In the genomic region with DNA sequence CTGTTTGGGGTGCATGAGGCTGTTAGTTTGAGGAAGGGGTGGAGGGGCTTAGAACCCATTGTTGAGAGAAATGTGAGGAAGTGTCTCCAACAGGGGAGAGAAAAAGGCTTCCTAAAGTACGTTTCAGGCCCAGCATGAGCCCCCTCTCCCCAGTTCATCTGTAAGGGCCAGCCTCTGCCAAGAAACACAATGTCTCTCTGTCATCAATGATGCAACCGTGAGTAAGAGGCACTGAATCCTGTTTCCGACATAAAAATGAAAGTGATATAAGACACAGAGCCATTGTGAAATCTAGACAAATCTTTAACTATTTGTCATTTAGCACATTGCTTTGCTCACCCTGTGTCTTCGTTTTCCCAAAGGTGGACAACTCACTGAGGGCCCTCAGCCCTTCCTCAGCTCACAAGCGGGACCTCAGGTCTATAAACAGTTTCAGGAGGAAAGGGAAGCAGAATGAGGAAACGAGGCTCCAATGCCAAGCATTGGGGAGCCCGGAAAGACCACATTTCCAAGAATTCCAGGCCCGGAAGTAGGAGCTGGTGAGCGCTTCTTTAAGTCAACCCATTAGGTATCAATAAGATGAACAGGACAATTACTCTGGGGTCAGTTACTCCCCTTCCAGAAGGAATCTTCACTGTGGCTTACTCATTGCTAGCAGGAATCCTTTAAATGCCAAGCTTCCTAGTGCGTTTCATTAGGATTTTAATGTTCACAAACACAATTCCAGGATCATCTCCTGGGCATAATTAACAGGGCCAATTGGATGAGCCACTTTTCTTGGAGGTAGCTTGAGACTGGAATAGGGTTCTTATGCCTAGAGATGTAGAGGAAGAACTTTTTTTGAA, we compare ENCODE assay signal across 9 cellular contexts. TPM values are rescaled to one million over a fixed set of nuclear protein-coding genes. Genes with fewer than 3 reads are reported as not detected.
DNase-seq lines count a peak whose midpoint lies in the region; TF ChIP-seq lines count a peak whose summit lies in the region.
"Had no signal": no experiment of that assay in that cellular context is flagged by ENCODE, and none has a peak within 500 bp of the region (broad histone marks: within the 10 kb centered on the region; RNA-seq: fewer than 3 reads in every experiment).

No MANE protein-coding gene starts in this region.

- no peaks in the 10 kb centered on the region for H3K9me3 ChIP-seq in BLaER1
- H3K9me3 ChIP-seq in duodenal mucosa (ENCODE audit: control insufficient read depth in 1 of 2, low read length in 2 of 2): no peaks in the 10 kb centered on the region

- no peaks in the 10 kb centered on the region for H4K20me1 ChIP-seq in BLaER1

- TF ChIP-seq CTCF in neural crest cell (conservative IDR thresholded peaks at IDR 0.05): no peak

- H3K9ac ChIP-seq in BLaER1: no peak overlapping the region
- no peak overlapping the region for H3K9ac ChIP-seq in duodenal mucosa (ENCODE audit: low read depth in 1 of 2, low read length in 2 of 2)

- no peaks in the 10 kb centered on the region for H3K27me3 Mint-ChIP-seq in neural crest cell (ENCODE audit: low read depth)

- no peaks in the 10 kb centered on the region for H3K27me3 ChIP-seq in BLaER1
- no peaks in the 10 kb centered on the region for H3K27me3 ChIP-seq in duodenal mucosa (ENCODE audit: control insufficient read depth in 1 of 2, insufficient read depth in 2 of 2, low read length in 2 of 2)

- H3K36me3 Mint-ChIP-seq in neural crest cell (ENCODE audit: low read depth): no peaks in the 10 kb centered on the region

- H3K4me1 Mint-ChIP-seq in neural crest cell: peaks cover 5% of the 10 kb centered on the region
- H3K4me1 Mint-ChIP-seq: central memory CD8-positive, alpha-beta T cell had no signal

- H3K9me3 Mint-ChIP-seq in neural crest cell: no peaks in the 10 kb centered on the region
- H3K9me3 Mint-ChIP-seq: central memory CD8-positive, alpha-beta T cell had no signal

- no peak overlapping the region for H3K4me3 ChIP-seq in BLaER1
- peak overlapping the region; percentile 19 to 40 for H3K4me3 ChIP-seq in duodenal mucosa (ENCODE audit: low read depth in 1 of 2, low read length in 2 of 2)

- peak overlapping the region; percentile 66 for H3K4me2 ChIP-seq in BLaER1

- H3K27ac ChIP-seq in BLaER1: peak overlapping the region; percentile 32; the same call in 1 of the 2 replicates
- no peak overlapping the region for H3K27ac ChIP-seq in duodenal mucosa (ENCODE audit: low read depth, low read length)

- peak overlapping the region; percentile 71 for H3K27ac Mint-ChIP-seq in neural crest cell (ENCODE audit: unreplicated experiment)

- H3K36me3 ChIP-seq in BLaER1: no peaks in the 10 kb centered on the region
- no peaks in the 10 kb centered on the region for H3K36me3 ChIP-seq in duodenal mucosa (ENCODE audit: control insufficient read depth in 1 of 2, insufficient read depth in 2 of 2, low read length in 2 of 2)

- DNase-seq in NCI-H460 (ENCODE audit: extremely low read depth, low read depth) (peak; percentile 97), neural crest cell (ENCODE audit: low read depth, low spot score) (no peak), NCI-H1417 treated with DMSO at 0.1 percent for 48 hours (lab: John Stamatoyannopoulos, UW) (no peak), NCI-H2227 (lab: John Stamatoyannopoulos, UW; ENCODE audit: unreplicated experiment) (no peak)
- no peak for DNase-seq in activated CD8-positive, alpha-beta memory T cell treated with anti-CD3 and anti-CD28 coated beads for 24 hours
- no peak for DNase-seq in stimulated activated CD4-positive, alpha-beta T cell treated with anti-CD3 and anti-CD28 coated beads, Interleukin-1b, Interleukin-23, amount 100 ng/mL, for 48 hours

- H3K4me3 Mint-ChIP-seq in neural crest cell: no peak overlapping the region
- H3K4me3 Mint-ChIP-seq: central memory CD8-positive, alpha-beta T cell had no signal

- H3K4me1 ChIP-seq in BLaER1 (peaks cover 26% of the 10 kb centered on the region), duodenal mucosa (ENCODE audit: control insufficient read depth in 1 of 2, insufficient read depth in 2 of 2, low read length in 2 of 2) (peaks cover 0 to 25% of the 10 kb centered on the region in 2 donors)

RNA-seq across cellular contexts. Expression of gene KLF4, which starts 59.0 kb away (rescaled TPM):
- 95.9 and 100 TPM in 2 replicates for total RNA-seq in NCI-H460 (2014; rRNA removed; shearing (Covaris generic))
- polyA plus RNA-seq in NCI-H460 (2014; cell fraction: nucleus; rRNA removed): 81.5 and 87.6 TPM in 2 replicates
- total RNA-seq in neural crest cell: not detected in 2 replicates

Comparison
In these comparisons a context has a peak if more than half of its experiments do, and no peak if none do; other contexts are left out.
1. RNA of gene KLF4, which starts 59.0 kb away (total RNA-seq): 95.9 to 100 TPM in NCI-H460; not detected in neural crest cell; every median in the first group is over 10 times any median in the second.